In genomic region chr22:35437038-35437437, GRCh38 we compare ENCODE assay signal across 12 cellular contexts.
DNase-seq lines count a peak whose midpoint lies in the region; ATAC-seq, FAIRE-seq and TF ChIP-seq lines count a peak whose summit lies in the region.
"Had no signal": no experiment of that assay in that cellular context is flagged by ENCODE, and none has a peak within 500 bp of the region (broad histone marks: within the 10 kb centered on the region; RNA-seq: fewer than 3 reads in every experiment).

No MANE protein-coding gene starts in this region.

- no peak for ATAC-seq in HG02870 (IDR thresholded peaks at IDR 0.05; ENCODE audit: unreplicated experiment)
- ATAC-seq in HG03108 (IDR thresholded peaks at IDR 0.05; ENCODE audit: unreplicated experiment), result no peak

- DNase-seq in activated T-cell treated with anti-CD3 and anti-CD28 coated beads for 48 hours (ENCODE audit: low read depth) (peak; percentile 18), activated T-cell treated with anti-CD3 and anti-CD28 coated beads for 4 hours (no peak), H54 (ENCODE audit: insufficient read length, low spot score) (peak; percentile 44), SW480 (ENCODE audit: low spot score) (peak; percentile 49), OCI-M2 (lab: John Stamatoyannopoulos, UW; ENCODE audit: unreplicated experiment) (no peak)
- peak; percentile 63 for DNase-seq in stimulated activated CD8-positive, alpha-beta memory T cell treated with anti-CD3 and anti-CD28 coated beads, Interleukin-4, amount 100 ng/mL, for 48 hours
- DNase-seq: NCI-H1694 treated with DMSO at 0.1 percent for 48 hours, psoas muscle, SHP77 treated with DMSO at 0.1 percent for 48 hours had no signal

- FAIRE-seq in H54 (lab: Jason Lieb, UNC), result no peak
- FAIRE-seq: GM18507 had no signal

- no peak for TF ChIP-seq POLR2A in H54 (IDR thresholded peaks at IDR 0.05; ENCODE audit: low read depth, low read length)

Comparison
In these comparisons a context has a peak if more than half of its experiments do, and no peak if none do; other contexts are left out.
1. DNase-seq: peak in activated T-cell treated with anti-CD3 and anti-CD28 coated beads for 48 hours (single experiment), H54 (single experiment), SW480 (single experiment) and stimulated activated CD8-positive, alpha-beta memory T cell treated with anti-CD3 and anti-CD28 coated beads, Interleukin-4, amount 100 ng/mL, for 48 hours (single experiment); none in activated T-cell treated with anti-CD3 and anti-CD28 coated beads for 4 hours (single experiment) and OCI-M2 (single experiment).